ENCODE assay signal across 1 cellular context in genomic region chr11:63761173-63761572, GRCh38.
A peak's percentile ranks its signal among the peaks of the same experiment; 100 is the strongest.
TF ChIP-seq lines count a peak whose summit lies in the region.

No MANE protein-coding gene starts in this region.

TF ChIP-seq in GM23338, 12 proteins besides CTCF, POLR2A, EP300 and RAD21 (continued from another document):
- no peak for TF ChIP-seq ZNF462 (CRISPR knock-in tag; IDR thresholded peaks at IDR 0.05)
- no peak for TF ChIP-seq JUNB (IDR thresholded peaks at IDR 0.05; ENCODE audit: unreplicated experiment)
- TF ChIP-seq CREB1 (CRISPR knock-in tag; IDR thresholded peaks at IDR 0.05; ENCODE audit: low read depth): no peak
- no peak for TF ChIP-seq NANOG (IDR thresholded peaks at IDR 0.05; ENCODE audit: borderline replicate concordance)
- peak; percentile 59; the same call in 1 of the 2 replicates for TF ChIP-seq POLR2AphosphoS5 (IDR thresholded peaks at IDR 0.05; ENCODE audit: low read depth)
- no peak for TF ChIP-seq EZH2phosphoT487 (IDR thresholded peaks at IDR 0.05; ENCODE audit: unreplicated experiment)
